8 cellular contexts compared by ENCODE assay signal in genomic region chr1:234610061-234610581, GRCh38. TPM values are rescaled to one million over a fixed set of nuclear protein-coding genes. Genes with fewer than 3 reads are reported as not detected.
DNase-seq lines count a peak whose midpoint lies in the region; ATAC-seq and TF ChIP-seq lines count a peak whose summit lies in the region.

IRF2BP2 (minus strand) TSS chr1:234610178; CDS start chr1:234609494, 684 bp downstream.

- peaks cover 12% of the 10 kb centered on the region; the same call in 1 of the 2 replicates for H4K20me1 ChIP-seq in MM.1S (ENCODE audit: insufficient read depth, low read length)
- H4K20me1 ChIP-seq in osteoblast (ENCODE audit: insufficient read depth, low read length), result peaks cover 12% of the 10 kb centered on the region

- peak; percentile 78 for DNase-seq in CD14-positive monocyte (ENCODE audit: low spot score)
- peak; percentile 89 for DNase-seq in MM.1S
- peak; percentile 93 for DNase-seq in SKM-1 treated with dmso at 0.1 percent for 144 hours (lab: John Stamatoyannopoulos, UW; ENCODE audit: unreplicated experiment)
- DNase-seq in glutamatergic neuron, result peak; percentile 85
- peak; percentile 97 for DNase-seq in osteoblast (ENCODE audit: insufficient read length, low spot score, missing footprints)
- DNase-seq in tibial nerve (ENCODE audit: low spot score in 2 of 2), result peak; percentile 61 to 74

- peak within 1 kb of the TSS; percentile 52 for H2AFZ ChIP-seq in MM.1S (ENCODE audit: low read length)
- no peak within 1 kb of the TSS for H2AFZ ChIP-seq in osteoblast (ENCODE audit: low read length)

- no peaks in the 10 kb centered on the region for H3K27me3 Mint-ChIP-seq in CD14-positive monocyte (ENCODE audit: low read depth in 3 of 3)
- H3K27me3 Mint-ChIP-seq in activated naive CD4-positive, alpha-beta T cell treated with anti-CD3 and anti-CD28 coated beads, Interleukin-2, amount 50 U/mL, for 24 hours, result no peaks in the 10 kb centered on the region
- peaks cover 34% of the 10 kb centered on the region for H3K27me3 Mint-ChIP-seq in glutamatergic neuron (ENCODE audit: unreplicated experiment)

- peak within 1 kb of the TSS; percentile 78 for H3K4me3 ChIP-seq in MM.1S (ENCODE audit: low read length)
- H3K4me3 ChIP-seq in osteoblast (ENCODE audit: insufficient read depth, low read length), result peak within 1 kb of the TSS; percentile 91
- H3K4me3 ChIP-seq in tibial nerve, result peak within 1 kb of the TSS; percentile 66 to 84 (median 76)

- H3F3A ChIP-seq in MM.1S (ENCODE audit: insufficient read depth, low read length), result peaks cover 67% of the 10 kb centered on the region

- H3K36me3 Mint-ChIP-seq in CD14-positive monocyte (peaks cover 31 to 33% of the 10 kb centered on the region in 2 donors), glutamatergic neuron (ENCODE audit: unreplicated experiment) (peaks cover 31% of the 10 kb centered on the region)
- H3K36me3 Mint-ChIP-seq in activated naive CD4-positive, alpha-beta T cell treated with anti-CD3 and anti-CD28 coated beads, Interleukin-2, amount 50 U/mL, for 24 hours, result peaks cover 25% of the 10 kb centered on the region

- peak; percentile 19 for ATAC-seq in GM21423 (IDR thresholded peaks at IDR 0.05; ENCODE audit: unreplicated experiment)

- H3K79me2 ChIP-seq in MM.1S (ENCODE audit: low read length), result peaks cover 41% of the 10 kb centered on the region
- H3K79me2 ChIP-seq in osteoblast (ENCODE audit: insufficient read depth, low read length), result peaks cover 41% of the 10 kb centered on the region

- H3K27ac ChIP-seq in MM.1S (ENCODE audit: low read length) (peak within 1 kb of the TSS; percentile 98), osteoblast (ENCODE audit: low read depth, low read length) (peak within 1 kb of the TSS; percentile 99), tibial nerve (peak within 1 kb of the TSS; percentile 98 to 100 (median 100))

- peak within 1 kb of the TSS; percentile 90 to 92 for H3K4me3 Mint-ChIP-seq in CD14-positive monocyte
- peak within 1 kb of the TSS; percentile 89 for H3K4me3 Mint-ChIP-seq in activated naive CD4-positive, alpha-beta T cell treated with anti-CD3 and anti-CD28 coated beads, Interleukin-2, amount 50 U/mL, for 24 hours
- H3K4me3 Mint-ChIP-seq in glutamatergic neuron (ENCODE audit: unreplicated experiment), result peak within 1 kb of the TSS; percentile 90

- intact Hi-C loops in CD14-positive monocyte (cut with micrococcal nuclease), result loop anchor here (5.0 kb wide), 7 partner anchors 47 to 467 kb away; no protein-coding TSS in a partner anchor

- H3K4me1 ChIP-seq in MM.1S (ENCODE audit: low read length) (peaks cover 40% of the 10 kb centered on the region), osteoblast (ENCODE audit: insufficient read depth, low read length) (peaks cover 38% of the 10 kb centered on the region), tibial nerve (peaks cover 0 to 57% (median 34%) of the 10 kb centered on the region in 4 donors)

- H3K4me1 Mint-ChIP-seq in CD14-positive monocyte (peaks cover 31% of the 10 kb centered on the region), glutamatergic neuron (ENCODE audit: low read depth, unreplicated experiment) (peaks cover 30% of the 10 kb centered on the region)
- H3K4me1 Mint-ChIP-seq in activated naive CD4-positive, alpha-beta T cell treated with anti-CD3 and anti-CD28 coated beads, Interleukin-2, amount 50 U/mL, for 24 hours, result peaks cover 54% of the 10 kb centered on the region

- 0 to 1% methylated on average over 26 to 32 of the region's 60 CpGs for WGBS in tibial nerve, 2 donors

- peak within 1 kb of the TSS; percentile 88 for H3K4me2 ChIP-seq in MM.1S (ENCODE audit: low read depth, low read length)
- H3K4me2 ChIP-seq in osteoblast (ENCODE audit: insufficient read depth, low read length), result peak within 1 kb of the TSS; percentile 88

- H3K9me3 ChIP-seq in MM.1S (replicated peaks; ENCODE audit: insufficient read depth, low read length), result no peaks in the 10 kb centered on the region
- no peaks in the 10 kb centered on the region for H3K9me3 ChIP-seq in osteoblast (ENCODE audit: low read depth, low read length)
- no peaks in the 10 kb centered on the region for H3K9me3 ChIP-seq in tibial nerve

- TF ChIP-seq EP300 in tibial nerve (IDR thresholded peaks at IDR 0.05), result peak; percentile 23 to 86

- peaks cover 0 to 7% (median 0%) of the 10 kb centered on the region in 7 donors for H3K9me3 Mint-ChIP-seq in CD14-positive monocyte
- H3K9me3 Mint-ChIP-seq in activated naive CD4-positive, alpha-beta T cell treated with anti-CD3 and anti-CD28 coated beads, Interleukin-2, amount 50 U/mL, for 24 hours, result no peaks in the 10 kb centered on the region
- H3K9me3 Mint-ChIP-seq in glutamatergic neuron (ENCODE audit: unreplicated experiment), result peaks cover 41% of the 10 kb centered on the region

- H3K27ac Mint-ChIP-seq in CD14-positive monocyte, result peak within 1 kb of the TSS; percentile 98 to 100 (median 99)
- peak within 1 kb of the TSS; percentile 96 for H3K27ac Mint-ChIP-seq in activated naive CD4-positive, alpha-beta T cell treated with anti-CD3 and anti-CD28 coated beads, Interleukin-2, amount 50 U/mL, for 24 hours
- peak within 1 kb of the TSS; percentile 99 for H3K27ac Mint-ChIP-seq in glutamatergic neuron (ENCODE audit: unreplicated experiment)

- no peak for TF ChIP-seq CTCF in CD14-positive monocyte (IDR thresholded peaks at IDR 0.05)
- no peak for TF ChIP-seq CTCF in MM.1S (IDR thresholded peaks at IDR 0.05; ENCODE audit: low read length)
- TF ChIP-seq CTCF in glutamatergic neuron (IDR thresholded peaks at IDR 0.05; ENCODE audit: partially characterized antibody, unreplicated experiment), result no peak
- no peak for TF ChIP-seq CTCF in osteoblast (IDR thresholded peaks at IDR 0.05; ENCODE audit: extremely low read depth, low read depth, low read length)
- peak in 1 of 5 experiments; percentile 6 for TF ChIP-seq CTCF in tibial nerve (IDR thresholded peaks at IDR 0.05)

- peak; percentile 83 to 88 for TF ChIP-seq POLR2A in tibial nerve (IDR thresholded peaks at IDR 0.05)

- no peaks in the 10 kb centered on the region for H3K27me3 ChIP-seq in MM.1S (replicated peaks; ENCODE audit: insufficient read depth, low read length)
- no peaks in the 10 kb centered on the region for H3K27me3 ChIP-seq in osteoblast (ENCODE audit: insufficient read depth, low read length)
- no peaks in the 10 kb centered on the region for H3K27me3 ChIP-seq in tibial nerve

- H3K9me2 ChIP-seq in MM.1S (replicated peaks; ENCODE audit: insufficient read depth, low read length), result no peaks in the 10 kb centered on the region

- H3K36me3 ChIP-seq in MM.1S (replicated peaks; ENCODE audit: insufficient read depth, low read length), result peaks cover 9% of the 10 kb centered on the region
- peaks cover 35% of the 10 kb centered on the region for H3K36me3 ChIP-seq in osteoblast (ENCODE audit: insufficient read depth, low read length)
- peaks cover 0 to 23% (median 0%) of the 10 kb centered on the region in 3 donors for H3K36me3 ChIP-seq in tibial nerve

- H3K9ac ChIP-seq in MM.1S (ENCODE audit: low read length), result peak within 1 kb of the TSS; percentile 99

RNA-seq across cellular contexts. Expression of gene IRF2BP2, which starts in this region (rescaled TPM):
- 10 to 100 TPM; 22.4 to 22.6 TPM for polyA plus RNA-seq in CD14-positive monocyte
- 199 TPM for total RNA-seq in glutamatergic neuron (ENCODE audit: unreplicated experiment)
- 159 and 172 TPM in 2 replicates for total RNA-seq in osteoblast
- 100 to 1,000 TPM in 1 of 4 donors, 10 to 100 TPM in 3; 71.4 to 107 (median 93.8) TPM for total RNA-seq in tibial nerve

Comparison
In these comparisons a context has a peak if more than half of its experiments do, and no peak if none do; other contexts are left out.
1. Peak in every context shown above with its lines: DNase-seq, ATAC-seq, H3K4me3 ChIP-seq and H3K27ac ChIP-seq.